ENCODE assay signal across 2 cellular contexts in genomic region chr7:44854644-44855364, GRCh38.
TF ChIP-seq lines count a peak whose summit lies in the region.

No MANE protein-coding gene starts in this region.

TF ChIP-seq in HepG2, 621 proteins besides CTCF, POLR2A, EP300 and RAD21:
- TF ChIP-seq KDM1A (CRISPR knock-in tag; IDR thresholded peaks at IDR 0.05): no peak
- peak; percentile 60; the same call in 1 of the 2 replicates for TF ChIP-seq CEBPB (IDR thresholded peaks at IDR 0.05; ENCODE audit: borderline replicate concordance, low read depth, low read length)

TF ChIP-seq in H1, 55 proteins besides CTCF, POLR2A, EP300 and RAD21:
- no peak for TF ChIP-seq SAP30 (IDR thresholded peaks at IDR 0.05; ENCODE audit: insufficient read depth, insufficient replicate concordance, low read length)
- peak; percentile 68 for TF ChIP-seq CEBPB (IDR thresholded peaks at IDR 0.05; ENCODE audit: low read depth, low read length)
